In genomic region chr10:86648706-86649426, GRCh38 we compare ENCODE assay signal across 12 cellular contexts. TPM values are rescaled to one million over a fixed set of nuclear protein-coding genes. Genes with fewer than 3 reads are reported as not detected.
DNase-seq lines count a peak whose midpoint lies in the region; ATAC-seq and TF ChIP-seq lines count a peak whose summit lies in the region.
"Had no signal": no experiment of that assay in that cellular context is flagged by ENCODE, and none has a peak within 500 bp of the region (broad histone marks: within the 10 kb centered on the region; RNA-seq: fewer than 3 reads in every experiment).

No MANE protein-coding gene starts in this region.

- CTCF ChIA-PET in AG04450 (lab: Charles Lee): interaction anchor here (0.6 to 0.9 kb wide), 2 partner anchors 36 to 249 kb away, joined by 3 read pairs; no protein-coding TSS in a partner anchor

- intact Hi-C loops in mucosa of descending colon (cut with DNase I, micrococcal nuclease): no loop called here

- peak; percentile 20 for DNase-seq in AG04450 (ENCODE audit: low read depth, low spot score)
- peak; percentile 81 for DNase-seq in HS-5 (ENCODE audit: low read depth)
- DNase-seq in coronary artery (ENCODE audit: low spot score): peak; percentile 81
- DNase-seq in mucosa of descending colon: peak in 2 of 3 donors; percentile 68 to 81
- DNase-seq in SW 1271 (lab: John Stamatoyannopoulos, UW): no peak
- no peak for DNase-seq in NK-92 (lab: John Stamatoyannopoulos, UW; ENCODE audit: unreplicated experiment)
- no peak for DNase-seq in Kasumi-1 (lab: John Stamatoyannopoulos, UW)

- peaks cover 4% of the 10 kb centered on the region for H3K27me3 ChIP-seq in AG04450 (ENCODE audit: control insufficient read depth, insufficient read depth, low read length)

- no peaks in the 10 kb centered on the region for H3K36me3 ChIP-seq in mucosa of descending colon (ENCODE audit: low read depth)

- no peak overlapping the region for H3K4me3 ChIP-seq in AG04450 (ENCODE audit: low read depth, low read length)
- H3K4me3 ChIP-seq in coronary artery: no peak overlapping the region
- no peak overlapping the region for H3K4me3 ChIP-seq in mucosa of descending colon

- peak; percentile 93 for ATAC-seq in mucosa of descending colon
- no peak for ATAC-seq in HG02763 (IDR thresholded peaks at IDR 0.05; ENCODE audit: unreplicated experiment)
- ATAC-seq: naive thymus-derived CD8-positive, alpha-beta T cell had no signal

- TF ChIP-seq CTCF in AG04450 (IDR thresholded peaks at IDR 0.05; ENCODE audit: low read depth, low read length): no peak
- no peak for TF ChIP-seq CTCF in coronary artery (IDR thresholded peaks at IDR 0.05)
- no peak for TF ChIP-seq CTCF in mucosa of descending colon (IDR thresholded peaks at IDR 0.05)

- H3K27ac ChIP-seq in AG04450 (ENCODE audit: low read depth, low read length) (no peak overlapping the region), coronary artery (peak overlapping the region in 1 of 2 donors; percentile 45)
- H3K27ac ChIP-seq: SK-N-MC had no signal

- H3K4me1 ChIP-seq in mucosa of descending colon (ENCODE audit: low read depth): peaks cover 12% of the 10 kb centered on the region

- POLR2A ChIA-PET in AG04450 (lab: Yijun Ruan, JAX): no interaction called here

- H3K9me3 ChIP-seq in AG04450 (ENCODE audit: control insufficient read depth, insufficient read depth, low read length) (no peaks in the 10 kb centered on the region), mucosa of descending colon (no peaks in the 10 kb centered on the region)

RNA-seq across cellular contexts. Expression of gene OPN4, which starts 5.5 kb away (rescaled TPM):
- polyA plus RNA-seq in AG04450 (2011; rRNA removed): not detected in 2 replicates
- not detected in 2 replicates for polyA minus RNA-seq in AG04450 (2011; rRNA and poly(A)+ RNA removed)
- under 1 TPM in 1 of 3 donors, not detected in 2; 0.20 TPM for total RNA-seq in mucosa of descending colon
- total RNA-seq: cerebellum; naive thymus-derived CD8-positive, alpha-beta T cell; urinary bladder had no signal
- polyA plus RNA-seq: naive thymus-derived CD8-positive, alpha-beta T cell had no signal

RNA-seq across cellular contexts. Expression of gene LDB3, which starts 19.4 kb away (rescaled TPM):
- 0.46 and 0.60 TPM in 2 replicates for polyA plus RNA-seq in AG04450 (2011; rRNA removed)
- 0.48 and 1.7 TPM in 2 replicates for polyA minus RNA-seq in AG04450 (2011; rRNA and poly(A)+ RNA removed)
- 10 to 100 TPM in 1 of 3 donors, 1 to 10 TPM in 1, under 1 TPM in 1; 0.96 to 22.7 (median 3.2) TPM for total RNA-seq in mucosa of descending colon
- polyA plus RNA-seq: naive thymus-derived CD8-positive, alpha-beta T cell had no signal

Comparison
In these comparisons a context has a peak if more than half of its experiments do, and no peak if none do; other contexts are left out.
1. DNase-seq: peak in AG04450 (single experiment), HS-5 (single experiment), coronary artery (single experiment) and mucosa of descending colon (2 of 3); none in SW 1271 (0 of 2), NK-92 (single experiment) and Kasumi-1 (0 of 2).